In the genomic region with DNA sequence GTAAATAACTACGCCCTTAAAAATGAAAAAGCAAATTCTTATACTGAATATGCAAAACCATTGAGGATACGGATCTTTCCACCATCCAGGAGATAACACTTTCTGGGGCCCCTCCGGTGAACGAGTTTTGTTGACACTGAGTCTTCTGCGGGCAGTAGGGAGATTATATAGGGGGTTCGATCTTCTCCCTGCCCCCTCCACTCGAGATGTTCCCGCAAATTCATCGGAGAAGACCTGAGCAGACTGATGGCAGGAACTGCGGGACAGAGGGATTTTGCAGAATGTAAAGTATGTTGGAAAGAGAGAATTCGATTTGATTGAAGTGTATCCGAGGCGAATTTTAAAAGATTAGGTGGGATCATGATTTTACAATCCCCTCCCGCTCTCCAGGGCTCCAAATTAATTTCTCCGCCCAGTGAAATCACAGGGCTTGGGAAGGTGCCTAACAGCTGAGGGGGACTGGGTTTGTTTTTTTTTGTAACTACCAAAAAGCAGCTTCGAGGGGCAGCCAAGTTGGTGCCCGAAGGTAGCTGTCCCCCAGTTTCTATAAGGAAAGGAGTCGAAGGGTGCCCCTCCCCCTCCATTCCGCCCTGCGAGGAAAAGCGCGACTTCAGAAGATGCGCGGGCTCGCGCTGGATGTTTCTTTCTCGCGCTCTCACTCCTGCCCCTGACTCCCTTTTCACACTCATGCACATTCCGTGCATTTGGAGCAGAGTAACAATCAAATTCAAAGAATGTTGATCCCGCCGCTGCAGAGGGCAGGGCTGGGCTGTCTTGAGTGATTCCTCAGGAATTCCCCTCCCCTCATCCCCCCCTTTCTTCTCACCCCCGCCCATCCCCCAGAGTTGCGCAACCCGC, we compare ENCODE assay signal across 8 cellular contexts. TPM values are rescaled to one million over a fixed set of nuclear protein-coding genes. Genes with fewer than 3 reads are reported as not detected.
DNase-seq lines count a peak whose midpoint lies in the region; ATAC-seq, FAIRE-seq and TF ChIP-seq lines count a peak whose summit lies in the region.

No MANE protein-coding gene starts in this region.

- no peak overlapping the region for H3K27ac ChIP-seq in CD8-positive, alpha-beta T cell (ENCODE audit: low read depth, low read length)
- no peak overlapping the region for H3K27ac ChIP-seq in GM12878 (ENCODE audit: control insufficient read depth, insufficient read depth)
- H3K27ac ChIP-seq in mesenchymal stem cell (ENCODE audit: low read length, poor library complexity, severe bottlenecking): no peak overlapping the region
- peak overlapping the region in 1 of 2 donors; percentile 31 for H3K27ac ChIP-seq in uterus

- peak overlapping the region; percentile 79 for H3K4me3 Mint-ChIP-seq in CD8-positive, alpha-beta T cell

- no peak overlapping the region for H4K8ac ChIP-seq in mesenchymal stem cell (ENCODE audit: low read length)

- H3K4me1 ChIP-seq in CD8-positive, alpha-beta T cell (ENCODE audit: insufficient read depth, low read length): peaks cover 5% of the 10 kb centered on the region
- H3K4me1 ChIP-seq in Loucy (ENCODE audit: insufficient read depth, low read length, poor library complexity, severe bottlenecking) (peaks cover 20% of the 10 kb centered on the region), GM12878 (ENCODE audit: control insufficient read depth, insufficient read depth, low read length) (no peaks in the 10 kb centered on the region; the same call in 1 of the 2 replicates), mesenchymal stem cell (ENCODE audit: control insufficient read depth, insufficient read depth, low read depth, low read length) (peaks cover 17% of the 10 kb centered on the region), uterus (no peaks in the 10 kb centered on the region)

- H3K79me2 ChIP-seq in Loucy (ENCODE audit: insufficient read depth, low read length): no peaks in the 10 kb centered on the region
- H3K79me2 ChIP-seq in GM12878 (ENCODE audit: control insufficient read depth, insufficient read depth, low read length): no peaks in the 10 kb centered on the region

- no peak for ATAC-seq in CD8-positive, alpha-beta T cell
- ATAC-seq in GM12878 (no peak), GM21786 (IDR thresholded peaks at IDR 0.05; ENCODE audit: unreplicated experiment) (no peak), GM19455 (IDR thresholded peaks at IDR 0.05; ENCODE audit: unreplicated experiment) (no peak)

- WGBS in GM12878 (ENCODE audit: insufficient coverage, insufficient replicate concordance, low lambda C conversion rate, missing lambda C conversion rate): 24% methylated on average over 31 of the region's 34 CpGs
- 0% methylated on average over 14 of the region's 34 CpGs for WGBS in mesenchymal stem cell

- CTCF ChIA-PET in CD8-positive, alpha-beta T cell (lab: Charles Lee): interaction anchor here (0.6 to 1.7 kb wide), 8 partner anchors 9 to 168 kb away, joined by 3 to 5 read pairs (median 3); partner anchors contain the start of gene ZBTB33
- CTCF ChIA-PET in GM12878 (lab: Yijun Ruan, JAX): interaction anchor here (0.6 to 2.8 kb wide), 11 partner anchors 9 to 470 kb away, joined by 3 to 18 read pairs (median 4); partner anchors contain the start of gene ZBTB33

- no peak for TF ChIP-seq EP300 in GM12878 (IDR thresholded peaks at IDR 0.05; ENCODE audit: borderline replicate concordance in 1 of 2, control insufficient read depth in 1 of 2, low read depth in 2 of 2, low read length in 2 of 2)

- no peak overlapping the region for H2BK12ac ChIP-seq in mesenchymal stem cell (ENCODE audit: low read length in 2 of 2)

- SMC1A ChIA-PET in GM12878 (lab: Charles Lee; ENCODE audit: uncharacterized antibody, unreplicated experiment): interaction anchor here (0.7 to 2.4 kb wide), 10 partner anchors 9 to 96 kb away, joined by 3 to 13 read pairs (median 3); partner anchors contain the start of gene ZBTB33

- H3K36me3 ChIP-seq in CD8-positive, alpha-beta T cell (ENCODE audit: insufficient read depth, low read length): no peaks in the 10 kb centered on the region
- H3K36me3 ChIP-seq in Loucy (ENCODE audit: insufficient read depth, low read length) (no peaks in the 10 kb centered on the region), GM12878 (ENCODE audit: control insufficient read depth in 2 of 2, insufficient read depth in 2 of 2, low read length in 1 of 2) (no peaks in the 10 kb centered on the region), mesenchymal stem cell (ENCODE audit: control insufficient read depth in 1 of 2, insufficient read depth in 2 of 2, low read depth in 1 of 2, low read length in 2 of 2) (no peaks in the 10 kb centered on the region), uterus (no peaks in the 10 kb centered on the region)

- peak overlapping the region; percentile 37 for H3K4me2 ChIP-seq in Loucy (ENCODE audit: low read depth, low read length, poor library complexity, severe bottlenecking)
- peak overlapping the region; percentile 79 for H3K4me2 ChIP-seq in GM12878 (ENCODE audit: control insufficient read depth, insufficient read depth)
- peak overlapping the region; percentile 47 for H3K4me2 ChIP-seq in mesenchymal stem cell (ENCODE audit: low read length, poor library complexity, severe bottlenecking)

- H3K9ac ChIP-seq in Loucy (ENCODE audit: low read depth, low read length, poor library complexity, severe bottlenecking) (no peak overlapping the region), GM12878 (ENCODE audit: control insufficient read depth, insufficient read depth, low read length) (peak overlapping the region; percentile 20; the same call in 1 of the 2 replicates), mesenchymal stem cell (ENCODE audit: low read length) (no peak overlapping the region)

- intact Hi-C loops in CD8-positive, alpha-beta T cell (cut with DNase I, micrococcal nuclease): loop anchor here (1.0 to 5.0 kb wide), 4 partner anchors 59 to 159 kb away; partner anchors contain the start of genes LAMP2 (in 2 of the 2) and ZBTB33 (in 2 of the 2)
- intact Hi-C loops in GM12878 (cut with micrococcal nuclease; ENCODE audit: unreplicated experiment): loop anchor here (2.0 kb wide), 1 partner anchor 59 kb away; the partner anchor contains the start of gene ZBTB33
- intact Hi-C loops in uterus (cut with DNase I; ENCODE audit: low total_unique reads): no loop called here

- H3K9me3 Mint-ChIP-seq in CD8-positive, alpha-beta T cell: no peaks in the 10 kb centered on the region

- no peak overlapping the region for H3K18ac ChIP-seq in mesenchymal stem cell (ENCODE audit: low read depth in 1 of 2, low read length in 2 of 2)

- no peak overlapping the region for H3K14ac ChIP-seq in mesenchymal stem cell (ENCODE audit: low read length in 2 of 2)

- H4K20me1 ChIP-seq in Loucy (ENCODE audit: insufficient read depth, low read length, poor library complexity, severe bottlenecking): no peaks in the 10 kb centered on the region
- H4K20me1 ChIP-seq in GM12878 (ENCODE audit: control insufficient read depth, insufficient read depth): no peaks in the 10 kb centered on the region

- POLR2A ChIA-PET in CD8-positive, alpha-beta T cell (lab: Charles Lee): interaction anchor here (1.3 to 1.7 kb wide), 2 partner anchors 59 to 60 kb away, joined by 3 to 9 read pairs; partner anchors contain the start of gene ZBTB33
- POLR2A ChIA-PET in GM12878 (lab: Charles Lee): interaction anchor here (0.5 to 1.4 kb wide), 3 partner anchors 8 to 35 kb away, joined by 3 to 4 read pairs (median 4); no protein-coding TSS in a partner anchor

- no peak overlapping the region for H2BK120ac ChIP-seq in mesenchymal stem cell (ENCODE audit: low read depth, low read length)

- H2BK15ac ChIP-seq in mesenchymal stem cell (ENCODE audit: low read depth, poor library complexity, severe bottlenecking): no peak overlapping the region

- in situ Hi-C loops in GM12878 (cut with MboI): loop anchor here (5.0 kb wide), 1 partner anchor 58 kb away; the partner anchor contains the start of gene ZBTB33

- H3K4ac ChIP-seq in mesenchymal stem cell (ENCODE audit: low read depth in 1 of 2, low read length in 2 of 2): no peak overlapping the region

- no peaks in the 10 kb centered on the region for H3K9me3 ChIP-seq in CD8-positive, alpha-beta T cell (ENCODE audit: low read length)
- H3K9me3 ChIP-seq in Loucy (ENCODE audit: insufficient read depth, low read depth, low read length) (no peaks in the 10 kb centered on the region), GM12878 (replicated peaks; ENCODE audit: control insufficient read depth, insufficient read depth, low read length) (no peaks in the 10 kb centered on the region), mesenchymal stem cell (ENCODE audit: control insufficient read depth, low read length) (no peaks in the 10 kb centered on the region), uterus (no peaks in the 10 kb centered on the region)

- H3K23ac ChIP-seq in mesenchymal stem cell (ENCODE audit: low read length in 2 of 2): no peak overlapping the region

- H3K4me1 Mint-ChIP-seq in CD8-positive, alpha-beta T cell (ENCODE audit: low read depth): peaks cover 10% of the 10 kb centered on the region

- H2BK5ac ChIP-seq in mesenchymal stem cell (ENCODE audit: low read depth, low read length, poor library complexity, severe bottlenecking): no peak overlapping the region

- no peak for FAIRE-seq in GM12878 (lab: Jason Lieb, UNC)

- H3K27me3 ChIP-seq in CD8-positive, alpha-beta T cell (ENCODE audit: insufficient read depth, low read length): no peaks in the 10 kb centered on the region
- no peaks in the 10 kb centered on the region for H3K27me3 ChIP-seq in Loucy (ENCODE audit: insufficient read depth, low read length, poor library complexity, severe bottlenecking)
- peaks cover 2 to 7% of the 10 kb centered on the region in 2 experiments; a peak in 3 of 4 replicates for H3K27me3 ChIP-seq in GM12878 (replicated peaks in 1 of 2; ENCODE audit: control insufficient read depth in 2 of 2, insufficient read depth in 2 of 2, low read length in 1 of 2)
- H3K27me3 ChIP-seq in mesenchymal stem cell (ENCODE audit: control insufficient read depth in 1 of 2, insufficient read depth in 1 of 2, low read length in 2 of 2): peaks cover 62 to 75% of the 10 kb centered on the region in 2 experiments
- no peaks in the 10 kb centered on the region for H3K27me3 ChIP-seq in uterus

- H3F3A ChIP-seq in Loucy (ENCODE audit: low read depth): no peaks in the 10 kb centered on the region

- TF ChIP-seq RAD21 in GM12878 (IDR thresholded peaks at IDR 0.05; ENCODE audit: insufficient read depth, low read depth, low read length): no peak

- no peak overlapping the region for H2AFZ ChIP-seq in Loucy (ENCODE audit: low read length)
- H2AFZ ChIP-seq in GM12878 (ENCODE audit: control insufficient read depth, low read depth, low read length): peak overlapping the region; percentile 61
- no peak overlapping the region for H2AFZ ChIP-seq in mesenchymal stem cell (ENCODE audit: low read depth, low read length)

- TF ChIP-seq CTCF in CD8-positive, alpha-beta T cell (IDR thresholded peaks at IDR 0.05): no peak
- TF ChIP-seq CTCF in Loucy (conservative IDR thresholded peaks at IDR 0.05; ENCODE audit: low read length) (no peak), GM12878 (IDR thresholded peaks at IDR 0.05 in 2 of 3, conservative IDR thresholded peaks at IDR 0.05 in 1 of 3; ENCODE audit: control insufficient read depth in 2 of 3, extremely low read depth in 1 of 3, insufficient read depth in 1 of 3, low read depth in 3 of 3, low read length in 3 of 3) (no peak), uterus (IDR thresholded peaks at IDR 0.05) (no peak)

- no peak overlapping the region for H4K91ac ChIP-seq in mesenchymal stem cell (ENCODE audit: low read length)

- peaks cover 26% of the 10 kb centered on the region for H3K27me3 Mint-ChIP-seq in CD8-positive, alpha-beta T cell (ENCODE audit: low read depth)

- H3K79me1 ChIP-seq in mesenchymal stem cell (replicated peaks; ENCODE audit: low read length, poor library complexity, severe bottlenecking): no peaks in the 10 kb centered on the region

- TF ChIP-seq POLR2A in GM12878 (IDR thresholded peaks at IDR 0.05; ENCODE audit: low read depth, low read length): no peak
- no peak for TF ChIP-seq POLR2A in uterus (IDR thresholded peaks at IDR 0.05)

- RAD21 ChIA-PET in GM12878 (lab: Charles Lee; ENCODE audit: unreplicated experiment): interaction anchor here (1.0 to 2.1 kb wide), 10 partner anchors 19 to 161 kb away, joined by 3 to 15 read pairs (median 4); partner anchors contain the start of gene ZBTB33

- peak overlapping the region; percentile 61 for H3K4me3 ChIP-seq in CD8-positive, alpha-beta T cell (ENCODE audit: low read depth, low read length)
- H3K4me3 ChIP-seq in Loucy (ENCODE audit: low read length, poor library complexity, severe bottlenecking) (peak overlapping the region; percentile 25), GM12878 (peak overlapping the region; percentile 49), mesenchymal stem cell (ENCODE audit: insufficient read depth in 1 of 2, low read depth in 1 of 2, low read length in 2 of 2) (peak overlapping the region in 1 of 2 experiments; percentile 62), uterus (peak overlapping the region; percentile 7 to 48)

- no TSS peak for BruUV-seq in GM12878 (replicated peaks; lab: Mats Ljungman, UMichigan)

- H3K36me3 Mint-ChIP-seq in CD8-positive, alpha-beta T cell: no peaks in the 10 kb centered on the region

- H3K9me2 ChIP-seq in Loucy (replicated peaks; ENCODE audit: low read depth, low read length): no peaks in the 10 kb centered on the region

- H2AK5ac ChIP-seq in mesenchymal stem cell (ENCODE audit: low read length, severe bottlenecking): no peak overlapping the region

- DNase-seq in CD8-positive, alpha-beta T cell: peak in 2 of 7 experiments; percentile 11 to 17
- DNase-seq in GM12878 (ENCODE audit: low read depth, low spot score) (no peak), mesenchymal stem cell (no peak), uterus (peak; percentile 23 to 25), mucosa of gallbladder (ENCODE audit: low spot score) (no peak)

- peak overlapping the region; percentile 84 for H3K27ac Mint-ChIP-seq in CD8-positive, alpha-beta T cell

RNA-seq across cellular contexts. Expression of gene TMEM255A, which starts 1.2 kb away (rescaled TPM):
- total RNA-seq in CD8-positive, alpha-beta T cell: not detected
- total RNA-seq in GM12878 (2013; cell fraction: nucleolus; rRNA removed): 1.7 and 1.9 TPM in 2 replicates
- 0.90 and 1.3 TPM in 2 replicates for total RNA-seq in GM12878 (2014; rRNA removed)
- 1.3 and 1.4 TPM in 2 replicates for total RNA-seq in GM12878 (2014; rRNA removed; fragmentation: Illumina TruSeq; extraction: Trizol)
- 1.5 and 1.6 TPM in 2 replicates for total RNA-seq in GM12878 (2021)
- polyA plus RNA-seq in GM12878 (2011; ENCODE audit: low read depth): 0.51 TPM
- 5.4 and 5.6 TPM in 2 replicates for polyA plus RNA-seq in GM12878 (2011; rRNA removed)
- 4.0 and 4.6 TPM in 2 replicates for polyA plus RNA-seq in GM12878 (2011; cell fraction: cytosol; rRNA removed)
- polyA plus RNA-seq in GM12878 (2011; cell fraction: nucleus; rRNA removed): 3.2 and 3.8 TPM in 2 replicates
- polyA plus RNA-seq in GM12878 (2012): 0.93 and 0.95 TPM in 2 replicates
- polyA plus RNA-seq in GM12878 (2014; fragmentation: Illumina TruSeq; extraction: Trizol): 2.6 TPM in 2 replicates
- polyA plus RNA-seq in GM12878 (2014; fragmentation: Nextera tagmentation; extraction: Ambion mirVana): 1 to 10 TPM in 1 of 2 experiments, under 1 TPM in 1; 0.98 to 1.0 TPM
- 0.91 and 1.5 TPM in 2 replicates for polyA plus RNA-seq in GM12878 (2014; rRNA removed)
- polyA plus RNA-seq in GM12878 (2016; fragmentation: Nextera tagmentation; extraction: Ambion mirVana): 1 to 10 TPM; 1.2 to 1.4 TPM
- polyA minus RNA-seq in GM12878 (2011; rRNA and poly(A)+ RNA removed): 4.5 and 4.7 TPM in 2 replicates
- 0.94 and 1.6 TPM in 2 replicates for polyA minus RNA-seq in GM12878 (2011; cell fraction: cytosol; rRNA and poly(A)+ RNA removed)
- polyA minus RNA-seq in GM12878 (2011; cell fraction: nucleus; rRNA and poly(A)+ RNA removed): 1.1 and 1.7 TPM in 2 replicates
- polyA plus RNA-seq in mesenchymal stem cell (2013, experiment 1 of 2): not detected
- not detected for polyA plus RNA-seq in mesenchymal stem cell (2013, experiment 2 of 2)
- total RNA-seq in uterus: 1 to 10 TPM in 3 of 4 donors, under 1 TPM in 1; 0.51 to 5.7 (median 1.6) TPM
- 0.98 TPM for total RNA-seq in mucosa of gallbladder

RNA-seq across cellular contexts. Expression of gene ATP1B4, which starts 51.8 kb away (rescaled TPM):
- not detected for total RNA-seq in CD8-positive, alpha-beta T cell
- total RNA-seq in GM12878 (2013; cell fraction: nucleolus; rRNA removed): not detected in 2 replicates
- total RNA-seq in GM12878 (2014; rRNA removed) (not detected in 2 replicates), GM12878 (2014; rRNA removed; fragmentation: Illumina TruSeq; extraction: Trizol) (not detected in 2 replicates), GM12878 (2021) (not detected in 2 replicates), uterus (not detected), mucosa of gallbladder (not detected)
- not detected for polyA plus RNA-seq in GM12878 (2011; ENCODE audit: low read depth)
- polyA plus RNA-seq in GM12878 (2011; rRNA removed) (0.01 TPM in 1 of 2 replicates, not detected in the other), GM12878 (2014; fragmentation: Illumina TruSeq; extraction: Trizol) (not detected in 2 replicates), GM12878 (2014; fragmentation: Nextera tagmentation; extraction: Ambion mirVana) (not detected), GM12878 (2014; rRNA removed) (not detected in 2 replicates), GM12878 (2016; fragmentation: Nextera tagmentation; extraction: Ambion mirVana) (not detected)
- not detected in 2 replicates for polyA plus RNA-seq in GM12878 (2011; cell fraction: cytosol; rRNA removed)
- not detected in 2 replicates for polyA plus RNA-seq in GM12878 (2011; cell fraction: nucleus; rRNA removed)
- not detected in 2 replicates for polyA plus RNA-seq in GM12878 (2012)
- not detected in 2 replicates for polyA minus RNA-seq in GM12878 (2011; rRNA and poly(A)+ RNA removed)
- polyA minus RNA-seq in GM12878 (2011; cell fraction: cytosol; rRNA and poly(A)+ RNA removed): not detected in 2 replicates
- not detected in 2 replicates for polyA minus RNA-seq in GM12878 (2011; cell fraction: nucleus; rRNA and poly(A)+ RNA removed)
- polyA plus RNA-seq in mesenchymal stem cell (2013, experiment 1 of 2): not detected
- polyA plus RNA-seq in mesenchymal stem cell (2013, experiment 2 of 2): not detected

RNA-seq across cellular contexts. Expression of gene ZBTB33, which starts 59.5 kb away (rescaled TPM):
- 10 to 100 TPM; 26.4 to 30.7 TPM for total RNA-seq in CD8-positive, alpha-beta T cell
- total RNA-seq in GM12878 (2013; cell fraction: nucleolus; rRNA removed): 28.0 and 28.4 TPM in 2 replicates
- 14.1 and 17.7 TPM in 2 replicates for total RNA-seq in GM12878 (2014; rRNA removed)
- total RNA-seq in GM12878 (2014; rRNA removed; fragmentation: Illumina TruSeq; extraction: Trizol): 25.6 and 26.3 TPM in 2 replicates
- total RNA-seq in GM12878 (2021): 17.1 and 18.3 TPM in 2 replicates
- 5.0 TPM for polyA plus RNA-seq in GM12878 (2011; ENCODE audit: low read depth)
- polyA plus RNA-seq in GM12878 (2011; rRNA removed): 19.6 and 31.4 TPM in 2 replicates
- polyA plus RNA-seq in GM12878 (2011; cell fraction: cytosol; rRNA removed): 7.1 and 9.1 TPM in 2 replicates
- polyA plus RNA-seq in GM12878 (2011; cell fraction: nucleus; rRNA removed): 12.2 and 14.4 TPM in 2 replicates
- polyA plus RNA-seq in GM12878 (2012): 10.1 and 12.4 TPM in 2 replicates
- polyA plus RNA-seq in GM12878 (2014; fragmentation: Illumina TruSeq; extraction: Trizol): 23.3 and 29.3 TPM in 2 replicates
- polyA plus RNA-seq in GM12878 (2014; fragmentation: Nextera tagmentation; extraction: Ambion mirVana): 1 to 10 TPM; 5.2 to 5.4 TPM
- 9.3 and 11.3 TPM in 2 replicates for polyA plus RNA-seq in GM12878 (2014; rRNA removed)
- 10 to 100 TPM; 21.3 to 23.6 TPM for polyA plus RNA-seq in GM12878 (2016; fragmentation: Nextera tagmentation; extraction: Ambion mirVana)
- 20.7 and 40.7 TPM in 2 replicates for polyA minus RNA-seq in GM12878 (2011; rRNA and poly(A)+ RNA removed)
- 10.4 and 12.5 TPM in 2 replicates for polyA minus RNA-seq in GM12878 (2011; cell fraction: cytosol; rRNA and poly(A)+ RNA removed)
- polyA minus RNA-seq in GM12878 (2011; cell fraction: nucleus; rRNA and poly(A)+ RNA removed): 10.9 and 11.7 TPM in 2 replicates
- polyA plus RNA-seq in mesenchymal stem cell (2013, experiment 1 of 2): 8.4 TPM
- polyA plus RNA-seq in mesenchymal stem cell (2013, experiment 2 of 2): 8.7 TPM
- total RNA-seq in uterus: 10 to 100 TPM in 3 of 4 donors, 1 to 10 TPM in 1; 7.6 to 32.4 (median 12.7) TPM
- total RNA-seq in mucosa of gallbladder: 19.9 TPM

Comparison
In these comparisons a context has a peak if more than half of its experiments do, and no peak if none do; other contexts are left out.
1. DNase-seq: peak in uterus (2 of 2); none in GM12878 (single experiment), mesenchymal stem cell (single experiment) and mucosa of gallbladder (single experiment).
2. Peak in every context shown above with its lines, with median percentiles within 50 percentile points of each other: H3K4me2 ChIP-seq.